In the genomic region with DNA sequence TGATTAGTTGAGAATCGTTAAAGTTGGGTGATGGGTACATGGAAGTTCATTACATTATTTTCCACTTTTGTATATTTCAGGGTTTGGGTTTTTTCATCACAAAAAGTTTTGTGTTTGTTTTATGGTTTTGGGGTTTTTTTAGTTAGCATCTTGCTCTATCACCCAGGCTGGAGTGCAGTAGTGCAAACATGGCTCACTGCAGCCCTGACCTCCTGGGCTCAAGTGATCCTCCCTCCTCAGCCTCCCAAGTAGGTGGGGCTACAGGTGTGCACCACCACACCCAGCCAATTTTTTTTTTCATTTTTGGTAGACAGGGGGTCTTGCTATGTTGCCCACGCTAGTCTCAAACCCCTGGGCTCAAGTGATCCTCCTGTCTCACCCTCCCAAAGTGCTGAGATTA, we compare ENCODE assay signal across 26 cellular contexts.
"Had no signal": no experiment of that assay in that cellular context is flagged by ENCODE, and none has a peak within 500 bp of the region (broad histone marks: within the 10 kb centered on the region; RNA-seq: fewer than 3 reads in every experiment).

No MANE protein-coding gene starts in this region.

- DNase-seq: activated CD4-positive, alpha-beta memory T cell treated with anti-CD3 and anti-CD28 coated beads for 36 hours; activated CD4-positive, alpha-beta T cell treated with anti-CD3 and anti-CD28 coated beads, Interleukin-2, amount 10 ng/mL, durations not matched to agents 24 days and 14 days; activated naive CD4-positive, alpha-beta T cell; activated naive CD8-positive, alpha-beta T cell treated with anti-CD3 and anti-CD28 coated beads for 36 hours; activated T-cell treated with anti-CD3 and anti-CD28 coated beads, Interleukin-2, amount 50 U/mL, for 48 hours; brain microvascular endothelial cell; cortex of kidney; foreskin melanocyte; heart right ventricle; naive B cell; nephron progenitor cell; ovary; stimulated activated CD4-positive, alpha-beta T cell treated with anti-CD3 and anti-CD28 coated beads, Interleukin-2, amount 100 ng/mL, for 48 hours; stimulated activated naive CD8-positive, alpha-beta T cell treated with anti-CD3 and anti-CD28 coated beads, Interleukin-15, Interleukin-2, amounts not matched to agents 100 U/mL and 50 U/mL, for 24 hours; T-helper 9 cell; testis; uterus had no signal

- H3K36me3 ChIP-seq: adrenal gland, ascending aorta, brain microvascular endothelial cell, esophagus muscularis mucosa, heart right ventricle, ovary, prostate gland, right atrium auricular region, uterus had no signal

- H3K27ac ChIP-seq: adrenal gland, ascending aorta, brain microvascular endothelial cell, esophagus muscularis mucosa, heart right ventricle, ovary, prostate gland, testis, VCaP had no signal

- H3K4me1 ChIP-seq: prostate gland, testis, uterus had no signal

- H3K9me3 Mint-ChIP-seq: activated CD4-positive, alpha-beta memory T cell treated with anti-CD3 and anti-CD28 coated beads for 36 hours; activated CD4-positive, alpha-beta T cell treated with anti-CD3 and anti-CD28 coated beads, Interleukin-2, amount 10 ng/mL, durations not matched to agents 24 days and 14 days; activated naive CD8-positive, alpha-beta T cell treated with anti-CD3 and anti-CD28 coated beads for 36 hours; mesothelial cell of epicardium; naive B cell had no signal

- H3K36me3 Mint-ChIP-seq: activated CD4-positive, alpha-beta memory T cell treated with anti-CD3 and anti-CD28 coated beads for 36 hours; naive B cell had no signal

- H3K9me3 ChIP-seq: adrenal gland, ascending aorta, esophagus muscularis mucosa, ovary, prostate gland, right atrium auricular region, testis, uterus had no signal

- H3K4me3 ChIP-seq: adrenal gland, ascending aorta, esophagus muscularis mucosa, heart right ventricle, ovary, prostate gland, right atrium auricular region, testis, uterus had no signal

- H3K4me3 Mint-ChIP-seq: activated CD4-positive, alpha-beta memory T cell treated with anti-CD3 and anti-CD28 coated beads for 36 hours; activated CD4-positive, alpha-beta T cell treated with anti-CD3 and anti-CD28 coated beads, Interleukin-2, amount 10 ng/mL, durations not matched to agents 24 days and 14 days; activated naive CD8-positive, alpha-beta T cell treated with anti-CD3 and anti-CD28 coated beads for 36 hours; mesothelial cell of epicardium; nephron progenitor cell; type B pancreatic cell had no signal

- H3K27ac Mint-ChIP-seq: activated CD4-positive, alpha-beta memory T cell treated with anti-CD3 and anti-CD28 coated beads for 36 hours; activated CD4-positive, alpha-beta T cell treated with anti-CD3 and anti-CD28 coated beads, Interleukin-2, amount 10 ng/mL, durations not matched to agents 24 days and 14 days; activated naive CD8-positive, alpha-beta T cell treated with anti-CD3 and anti-CD28 coated beads for 36 hours; mesothelial cell of epicardium; nephron progenitor cell; type B pancreatic cell had no signal

- ATAC-seq: heart right ventricle; stimulated activated naive CD8-positive, alpha-beta T cell treated with anti-CD3 and anti-CD28 coated beads, Interleukin-15, Interleukin-2, amounts not matched to agents 100 U/mL and 50 U/mL, for 24 hours had no signal

- H3K27me3 Mint-ChIP-seq: activated CD4-positive, alpha-beta memory T cell treated with anti-CD3 and anti-CD28 coated beads for 36 hours; activated CD4-positive, alpha-beta T cell treated with anti-CD3 and anti-CD28 coated beads, Interleukin-2, amount 10 ng/mL, durations not matched to agents 24 days and 14 days; activated naive CD8-positive, alpha-beta T cell treated with anti-CD3 and anti-CD28 coated beads for 36 hours; naive B cell; type B pancreatic cell had no signal

- FAIRE-seq: TTC549 had no signal

- H3K27me3 ChIP-seq: adrenal gland, ascending aorta, brain microvascular endothelial cell, esophagus muscularis mucosa, heart right ventricle, ovary, right atrium auricular region, testis, uterus had no signal
